Comparison of ENCODE assay signal across 22 cellular contexts in the genomic region with DNA sequence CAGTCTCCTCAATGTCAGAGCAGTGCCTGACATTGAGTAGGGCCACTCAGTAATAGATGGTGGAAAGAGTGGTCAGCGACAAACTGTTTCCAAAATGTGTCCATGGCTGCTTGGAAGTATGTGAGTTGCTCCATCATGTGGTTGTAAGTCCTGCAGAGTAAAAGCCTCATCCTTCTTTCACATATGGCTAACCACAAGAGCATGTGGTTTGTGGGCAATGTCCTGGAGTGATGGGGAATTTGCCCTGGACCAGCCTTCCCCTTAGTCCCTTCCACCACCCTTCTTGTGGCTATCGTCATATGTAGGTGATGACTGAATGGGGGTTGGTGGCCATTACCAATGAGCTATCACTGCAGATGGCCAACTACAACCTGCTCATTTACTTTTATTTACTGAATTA.
"Had no signal": no experiment of that assay in that cellular context is flagged by ENCODE, and none has a peak within 500 bp of the region (broad histone marks: within the 10 kb centered on the region; RNA-seq: fewer than 3 reads in every experiment).

No MANE protein-coding gene starts in this region.

- H3K4me1 ChIP-seq: breast epithelium, esophagus squamous epithelium, gastrocnemius medialis, parathyroid adenoma had no signal

- H3K9ac ChIP-seq: parathyroid adenoma had no signal

- DNase-seq: activated CD4-positive, alpha-beta memory T cell treated with anti-CD3 and anti-CD28 coated beads for 36 hours; activated CD4-positive, alpha-beta T cell treated with anti-CD3 and anti-CD28 coated beads for 48 hours; activated CD4-positive, CD25-positive, alpha-beta regulatory T cell; activated effector memory CD4-positive, alpha-beta T cell treated with anti-CD3 and anti-CD28 coated beads, Interleukin-2, amount 50 U/mL, for 16 hours; activated naive CD4-positive, alpha-beta T cell treated with anti-CD3 and anti-CD28 coated beads, Interleukin-2, amount 10 ng/mL, durations not matched to agents 7 days and 5 days; activated T-cell treated with anti-CD3 and anti-CD28 coated beads, Interleukin-2, amount 50 U/mL, for 72 hours; cortex of kidney; endodermal cell; esophagus squamous epithelium; gastrocnemius medialis; islet precursor cell; left cardiac atrium; nucleus accumbens; right cardiac atrium; stimulated activated CD4-positive, alpha-beta T cell treated with anti-CD3 and anti-CD28 coated beads, Interleukin-12 subunit alpha, Interleukin-12 subunit beta, amount 100 ng/mL, for 4 hours; stimulated activated CD4-positive, alpha-beta T cell treated with anti-CD3 and anti-CD28 coated beads, Interleukin-4, amount 100 ng/mL, for 4 hours; stimulated activated naive CD8-positive, alpha-beta T cell treated with anti-CD3 and anti-CD28 coated beads, Interleukin-15, Interleukin-2, amounts not matched to agents 100 U/mL and 50 U/mL, for 24 hours; T-helper 9 cell; upper lobe of left lung had no signal

- H3K9me3 ChIP-seq: breast epithelium, esophagus squamous epithelium, gastrocnemius medialis, heart left ventricle, upper lobe of left lung had no signal

- H2AFZ ChIP-seq: parathyroid adenoma had no signal

- H3K27me3 ChIP-seq: breast epithelium, upper lobe of left lung had no signal

- H3K36me3 ChIP-seq: breast epithelium, esophagus squamous epithelium, gastrocnemius medialis, heart left ventricle, upper lobe of left lung had no signal

- H3K27ac ChIP-seq: breast epithelium, esophagus squamous epithelium, gastrocnemius medialis, parathyroid adenoma, upper lobe of left lung had no signal

- H3K79me2 ChIP-seq: parathyroid adenoma had no signal

- H3K4me3 ChIP-seq: breast epithelium, esophagus squamous epithelium, gastrocnemius medialis, heart left ventricle, upper lobe of left lung had no signal
